ENCODE assay signal across 2 cellular contexts in the genomic region with DNA sequence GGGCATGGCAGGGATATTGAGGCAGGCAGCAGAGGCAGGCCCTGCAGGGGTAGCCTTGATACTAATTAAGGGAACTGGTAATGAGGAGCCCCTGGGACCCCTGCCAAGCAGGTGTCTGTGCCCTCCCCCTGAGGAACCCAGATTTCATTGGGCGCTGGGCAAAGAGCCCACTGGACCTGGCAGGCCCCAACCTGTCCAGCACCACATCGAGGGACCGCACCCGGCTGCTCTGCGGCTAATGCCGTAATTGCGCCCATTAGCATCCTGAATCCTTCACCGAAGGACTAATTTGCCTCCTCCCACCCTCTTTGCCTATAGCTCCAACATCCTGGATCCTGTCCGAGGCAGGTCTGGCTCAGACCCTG.
TF ChIP-seq lines count a peak whose summit lies in the region.

No MANE protein-coding gene starts in this region.

TF ChIP-seq in liver, 16 proteins besides CTCF, POLR2A, EP300 and RAD21:
- TF ChIP-seq NR2F2 (IDR thresholded peaks at IDR 0.05), result no peak

TF ChIP-seq in HepG2, 621 proteins besides CTCF, POLR2A, EP300 and RAD21:
- TF ChIP-seq NCOA5 (CRISPR knock-in tag; IDR thresholded peaks at IDR 0.05), result no peak
- TF ChIP-seq CREBL2 (CRISPR knock-in tag; IDR thresholded peaks at IDR 0.05; ENCODE audit: borderline replicate concordance), result no peak
- TF ChIP-seq HMG20B (CRISPR knock-in tag; conservative IDR thresholded peaks at IDR 0.05), result no peak
- no peak for TF ChIP-seq ZNF331 (CRISPR knock-in tag; IDR thresholded peaks at IDR 0.05)
- no peak for TF ChIP-seq ZNF30 (CRISPR knock-in tag; IDR thresholded peaks at IDR 0.05)
- no peak for TF ChIP-seq ZZZ3 (CRISPR knock-in tag; IDR thresholded peaks at IDR 0.05; ENCODE audit: borderline replicate concordance)
- TF ChIP-seq ZNF10 (CRISPR knock-in tag; IDR thresholded peaks at IDR 0.05; ENCODE audit: borderline replicate concordance, low read depth), result no peak
- TF ChIP-seq AKAP8 (CRISPR knock-in tag; IDR thresholded peaks at IDR 0.05), result no peak
- no peak for TF ChIP-seq ZNF17 (CRISPR knock-in tag; IDR thresholded peaks at IDR 0.05)
- no peak for TF ChIP-seq SMC3 (IDR thresholded peaks at IDR 0.05; ENCODE audit: low read length)
- TF ChIP-seq ZNF136 (CRISPR knock-in tag; IDR thresholded peaks at IDR 0.05; ENCODE audit: low read depth), result no peak
- TF ChIP-seq, protein P1, sequence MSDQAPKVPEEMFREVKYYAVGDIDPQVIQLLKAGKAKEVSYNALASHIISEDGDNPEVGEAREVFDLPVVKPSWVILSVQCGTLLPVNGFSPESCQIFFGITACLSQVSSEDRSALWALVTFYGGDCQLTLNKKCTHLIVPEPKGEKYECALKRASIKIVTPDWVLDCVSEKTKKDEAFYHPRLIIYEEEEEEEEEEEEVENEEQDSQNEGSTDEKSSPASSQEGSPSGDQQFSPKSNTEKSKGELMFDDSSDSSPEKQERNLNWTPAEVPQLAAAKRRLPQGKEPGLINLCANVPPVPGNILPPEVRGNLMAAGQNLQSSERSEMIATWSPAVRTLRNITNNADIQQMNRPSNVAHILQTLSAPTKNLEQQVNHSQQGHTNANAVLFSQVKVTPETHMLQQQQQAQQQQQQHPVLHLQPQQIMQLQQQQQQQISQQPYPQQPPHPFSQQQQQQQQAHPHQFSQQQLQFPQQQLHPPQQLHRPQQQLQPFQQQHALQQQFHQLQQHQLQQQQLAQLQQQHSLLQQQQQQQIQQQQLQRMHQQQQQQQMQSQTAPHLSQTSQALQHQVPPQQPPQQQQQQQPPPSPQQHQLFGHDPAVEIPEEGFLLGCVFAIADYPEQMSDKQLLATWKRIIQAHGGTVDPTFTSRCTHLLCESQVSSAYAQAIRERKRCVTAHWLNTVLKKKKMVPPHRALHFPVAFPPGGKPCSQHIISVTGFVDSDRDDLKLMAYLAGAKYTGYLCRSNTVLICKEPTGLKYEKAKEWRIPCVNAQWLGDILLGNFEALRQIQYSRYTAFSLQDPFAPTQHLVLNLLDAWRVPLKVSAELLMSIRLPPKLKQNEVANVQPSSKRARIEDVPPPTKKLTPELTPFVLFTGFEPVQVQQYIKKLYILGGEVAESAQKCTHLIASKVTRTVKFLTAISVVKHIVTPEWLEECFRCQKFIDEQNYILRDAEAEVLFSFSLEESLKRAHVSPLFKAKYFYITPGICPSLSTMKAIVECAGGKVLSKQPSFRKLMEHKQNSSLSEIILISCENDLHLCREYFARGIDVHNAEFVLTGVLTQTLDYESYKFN (CRISPR knock-in tag; conservative IDR thresholded peaks at IDR 0.05), result no peak
- no peak for TF ChIP-seq AHDC1 (CRISPR knock-in tag; IDR thresholded peaks at IDR 0.05; ENCODE audit: borderline replicate concordance)
- TF ChIP-seq SNAPC2 (CRISPR knock-in tag; IDR thresholded peaks at IDR 0.05), result no peak
- TF ChIP-seq SP2 (CRISPR knock-in tag; IDR thresholded peaks at IDR 0.05), result no peak
- no peak for TF ChIP-seq TBP (CRISPR knock-in tag; IDR thresholded peaks at IDR 0.05)
- no peak for TF ChIP-seq SPEN (CRISPR knock-in tag; IDR thresholded peaks at IDR 0.05; ENCODE audit: low read depth)
- no peak for TF ChIP-seq ZNF660 (CRISPR knock-in tag; IDR thresholded peaks at IDR 0.05; ENCODE audit: borderline replicate concordance, low read depth)
TF ChIP-seq in HepG2: peak in this region for 0.
